In the genomic region with DNA sequence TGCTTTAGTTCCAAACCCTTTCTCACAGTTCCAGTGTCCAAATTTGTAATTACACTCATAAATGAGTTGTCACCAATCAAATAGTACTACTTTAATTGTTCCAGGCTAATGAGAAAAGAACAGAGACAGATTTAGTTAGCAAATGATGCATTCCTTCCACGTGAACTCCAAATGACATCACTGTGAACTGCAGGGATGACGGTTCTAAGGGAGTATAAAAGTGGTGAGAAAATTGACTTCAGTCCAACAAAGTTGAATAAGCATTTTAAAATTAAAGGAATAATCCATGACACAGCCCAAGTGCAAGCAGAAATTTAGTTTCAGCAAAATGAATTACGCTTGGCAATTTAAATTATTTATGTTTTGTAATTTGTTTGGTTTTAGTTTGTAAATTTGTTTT, we compare ENCODE assay signal across 12 cellular contexts.
"Had no signal": no experiment of that assay in that cellular context is flagged by ENCODE, and none has a peak within 500 bp of the region (broad histone marks: within the 10 kb centered on the region; RNA-seq: fewer than 3 reads in every experiment).

No MANE protein-coding gene starts in this region.

- H3K4me3 ChIP-seq: colonic mucosa, thyroid gland, uterus had no signal

- H3K36me3 ChIP-seq: colonic mucosa, thyroid gland, uterus had no signal

- H3K4me1 ChIP-seq: colonic mucosa, thyroid gland, uterus had no signal

- ATAC-seq: naive thymus-derived CD4-positive, alpha-beta T cell had no signal

- FAIRE-seq: small intestine had no signal

- DNase-seq: activated CD4-positive, alpha-beta T cell treated with anti-CD3 and anti-CD28 coated beads, Interleukin-2, amount 50 U/mL, for 1 hour; activated CD4-positive, CD25-positive, alpha-beta regulatory T cell; activated naive CD4-positive, alpha-beta T cell treated with anti-CD3 and anti-CD28 coated beads, Interleukin-2, amount 50 U/mL, for 16 hours; amniotic stem cell; colonic mucosa; effector CD4-positive, alpha-beta T cell; immature natural killer cell; naive thymus-derived CD4-positive, alpha-beta T cell; posterior cingulate gyrus; small intestine; thyroid gland; uterus had no signal

- H3K27me3 ChIP-seq: colonic mucosa, thyroid gland, uterus had no signal

- H3K9me3 ChIP-seq: colonic mucosa, thyroid gland, uterus had no signal

- H3K27ac ChIP-seq: colonic mucosa, thyroid gland, uterus had no signal
